ENCODE assay signal across 8 cellular contexts in the genomic region with DNA sequence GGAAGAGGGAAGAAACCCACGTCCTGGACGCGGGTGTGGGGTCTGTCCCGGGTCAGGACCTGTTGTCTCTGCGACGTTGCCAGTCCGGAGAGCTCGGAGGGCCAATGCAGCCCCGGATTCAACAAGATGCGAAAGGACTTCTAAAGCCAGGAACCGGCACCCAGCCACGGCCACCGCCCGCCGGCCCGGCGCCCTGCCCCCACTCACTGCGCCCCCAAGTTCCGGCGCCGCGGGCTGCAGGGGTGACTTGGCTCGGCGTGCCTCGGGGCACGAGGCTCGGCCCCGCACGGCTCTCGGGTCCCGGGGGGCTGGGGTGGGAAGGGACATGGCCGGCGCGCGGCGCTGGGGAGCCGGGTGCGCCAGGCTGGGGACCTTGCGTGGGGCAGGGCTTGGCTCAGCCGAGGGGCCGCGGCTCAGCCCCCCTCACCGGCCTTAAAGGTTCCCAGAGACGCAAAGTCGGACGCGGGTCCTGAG. TPM values are rescaled to one million over a fixed set of nuclear protein-coding genes. Genes with fewer than 3 reads are reported as not detected.
DNase-seq lines count a peak whose midpoint lies in the region; FAIRE-seq and TF ChIP-seq lines count a peak whose summit lies in the region.

No MANE protein-coding gene starts in this region.

- H3K36me3 ChIP-seq in GM23248 (ENCODE audit: low read depth) (no peaks in the 10 kb centered on the region), breast epithelium (no peaks in the 10 kb centered on the region)

- in situ Hi-C loops in GM23248 (cut with MboI): no loop called here

- H3K9ac ChIP-seq in GM23248: peak overlapping the region; percentile 93

- H3K9me2 ChIP-seq in GM23248 (ENCODE audit: insufficient read depth): no peaks in the 10 kb centered on the region

- FAIRE-seq in urothelium cell line (lab: Jason Lieb, UNC): no peak

- H3K9me3 ChIP-seq in GM23248 (ENCODE audit: low read depth) (no peaks in the 10 kb centered on the region), breast epithelium (no peaks in the 10 kb centered on the region)

- intact Hi-C loops in breast epithelium (cut with DNase I; ENCODE audit: low total_unique reads): no loop called here

- WGBS in GM23248 (ENCODE audit: low coverage in 1 of 2, low lambda C conversion rate in 2 of 2, missing lambda C conversion rate in 2 of 2), 2 experiments: 1% methylated on average over 25 to 47 of the region's 47 CpGs

- H3K27me3 ChIP-seq in GM23248 (replicated peaks; ENCODE audit: insufficient read depth) (no peaks in the 10 kb centered on the region), breast epithelium (no peaks in the 10 kb centered on the region)

- H2AFZ ChIP-seq in GM23248: peak overlapping the region; percentile 79

- H3K4me2 ChIP-seq in GM23248 (ENCODE audit: unreplicated experiment): peak overlapping the region; percentile 99

- H4K20me1 ChIP-seq in GM23248 (ENCODE audit: insufficient read depth): peaks cover 4% of the 10 kb centered on the region

- H3K4me3 ChIP-seq in GM23248: peak overlapping the region; percentile 99
- peak overlapping the region; percentile 89 to 98 (median 90) for H3K4me3 ChIP-seq in breast epithelium

- H3K79me2 ChIP-seq in GM23248 (ENCODE audit: insufficient read depth): peaks cover 58% of the 10 kb centered on the region

- TF ChIP-seq POLR2A in breast epithelium (IDR thresholded peaks at IDR 0.05): no peak

- DNase-seq in GM23248 (peak; percentile 46), breast epithelium (ENCODE audit: low spot score in 2 of 2) (no peak), lung microvascular endothelial cell (ENCODE audit: low read depth in 2 of 2) (peak; percentile 24 to 26), urothelium cell line (ENCODE audit: low spot score) (peak; percentile 33), OCI-M1 (lab: John Stamatoyannopoulos, UW) (no peak), Ammon's horn (ENCODE audit: low spot score) (no peak)
- no peak for DNase-seq in stimulated activated CD4-positive, alpha-beta T cell treated with anti-CD3 and anti-CD28 coated beads, Interleukin-4, amount 100 ng/mL, for 4 hours

- H3K4me1 ChIP-seq in GM23248 (ENCODE audit: insufficient read depth) (peaks cover 15% of the 10 kb centered on the region; the same call in 1 of the 2 replicates), breast epithelium (peaks cover 4 to 6% of the 10 kb centered on the region in 2 donors)

- H3K27ac ChIP-seq in 22Rv1: peak overlapping the region; percentile 62; the same call in 1 of the 2 replicates
- H3K27ac ChIP-seq in GM23248: peak overlapping the region; percentile 78
- peak overlapping the region; percentile 81 to 88 for H3K27ac ChIP-seq in breast epithelium

- TF ChIP-seq CTCF in 22Rv1 (IDR thresholded peaks at IDR 0.05): no peak
- no peak for TF ChIP-seq CTCF in breast epithelium (IDR thresholded peaks at IDR 0.05)

- H3F3A ChIP-seq in GM23248 (ENCODE audit: insufficient read depth): no peaks in the 10 kb centered on the region

RNA-seq across cellular contexts. Expression of a gene that starts 51.8 kb away (rescaled TPM):
- 29.6 and 31.4 TPM in 2 replicates for total RNA-seq in GM23248 (2014; rRNA removed; shearing (Covaris generic))
- polyA plus RNA-seq in GM23248 (2016; fragmentation: Nextera tagmentation; extraction: Ambion mirVana): 14.5 and 16.1 TPM in 2 replicates
- total RNA-seq in breast epithelium (10 to 100 TPM; 46.4 to 77.4 (median 49.5) TPM), lung microvascular endothelial cell (12.3 and 18.3 TPM in 2 replicates)

RNA-seq across cellular contexts. Expression of a gene that starts 53.9 kb away (rescaled TPM):
- total RNA-seq in GM23248 (2014; rRNA removed; shearing (Covaris generic)): 1.7 and 3.3 TPM in 2 replicates
- 2.6 and 2.7 TPM in 2 replicates for polyA plus RNA-seq in GM23248 (2016; fragmentation: Nextera tagmentation; extraction: Ambion mirVana)
- total RNA-seq in breast epithelium: 10 to 100 TPM in 1 of 3 donors, 1 to 10 TPM in 2; 4.3 to 11.7 (median 9.2) TPM
- 2.6 and 5.8 TPM in 2 replicates for total RNA-seq in lung microvascular endothelial cell

Comparison
In these comparisons a context has a peak if more than half of its experiments do, and no peak if none do; other contexts are left out.
1. DNase-seq: peak in GM23248 (single experiment), lung microvascular endothelial cell (2 of 2) and urothelium cell line (single experiment); none in breast epithelium (0 of 2), stimulated activated CD4-positive, alpha-beta T cell treated with anti-CD3 and anti-CD28 coated beads, Interleukin-4, amount 100 ng/mL, for 4 hours (0 of 2), OCI-M1 (single experiment) and Ammon's horn (single experiment).
2. Peak in every context shown above with its lines, with median percentiles within 50 percentile points of each other: H3K27ac ChIP-seq.